ENCODE assay signal across 20 cellular contexts in genomic region chr3:62538706-62539356, GRCh38.
"Had no signal": no experiment of that assay in that cellular context is flagged by ENCODE, and none has a peak within 500 bp of the region (broad histone marks: within the 10 kb centered on the region; RNA-seq: fewer than 3 reads in every experiment).

No MANE protein-coding gene starts in this region.

- H3K36me3 ChIP-seq: thyroid gland had no signal

- H3K27ac ChIP-seq: epithelial cell of prostate, thyroid gland had no signal

- H3K36me3 Mint-ChIP-seq: activated naive CD4-positive, alpha-beta T cell treated with anti-CD3 and anti-CD28 coated beads, Interleukin-2, amount 10 ng/mL, durations not matched to agents 7 days and 5 days; mesothelial cell of epicardium had no signal

- H3K27me3 ChIP-seq: thyroid gland had no signal

- H3K4me1 Mint-ChIP-seq: activated CD4-positive, alpha-beta T cell treated with anti-CD3 and anti-CD28 coated beads, Interleukin-2, amount 10 ng/mL, durations not matched to agents 7 days and 5 days; activated naive CD4-positive, alpha-beta T cell treated with anti-CD3 and anti-CD28 coated beads, Interleukin-2, amount 10 ng/mL, durations not matched to agents 7 days and 5 days; activated naive CD8-positive, alpha-beta T cell treated with anti-CD3 and anti-CD28 coated beads, Interleukin-2, amount 50 U/mL, for 24 hours; mesothelial cell of epicardium; nephron had no signal

- DNase-seq: activated CD4-positive, alpha-beta T cell treated with anti-CD3 and anti-CD28 coated beads, Interleukin-2, amount 10 ng/mL, durations not matched to agents 7 days and 5 days; activated CD8-positive, alpha-beta memory T cell treated with anti-CD3 and anti-CD28 coated beads, Interleukin-2, amount 50 U/mL, for 4 hours; activated naive CD4-positive, alpha-beta T cell treated with anti-CD3 and anti-CD28 coated beads, Interleukin-2, amount 10 ng/mL, durations not matched to agents 7 days and 5 days; activated naive CD8-positive, alpha-beta T cell treated with anti-CD3 and anti-CD28 coated beads, Interleukin-2, amount 50 U/mL, for 24 hours; activated T-cell treated with anti-CD3 and anti-CD28 coated beads, Interleukin-2, amount 50 U/mL, for 4 hours; caudate nucleus; dorsolateral prefrontal cortex; head of caudate nucleus; posterior cingulate gyrus; stimulated activated CD4-positive, alpha-beta T cell treated with anti-CD3 and anti-CD28 coated beads, Interleukin-1b, Interleukin-23, amount 100 ng/mL, for 48 hours; stimulated activated CD8-positive, alpha-beta memory T cell treated with anti-CD3 and anti-CD28 coated beads, Interleukin-4, amount 100 ng/mL, for 48 hours; stimulated activated naive CD4-positive, alpha-beta T cell; T1000; thyroid gland had no signal

- H3K27me3 Mint-ChIP-seq: activated naive CD4-positive, alpha-beta T cell treated with anti-CD3 and anti-CD28 coated beads, Interleukin-2, amount 10 ng/mL, durations not matched to agents 7 days and 5 days; activated naive CD8-positive, alpha-beta T cell treated with anti-CD3 and anti-CD28 coated beads, Interleukin-2, amount 50 U/mL, for 24 hours had no signal

- H3K4me3 Mint-ChIP-seq: activated CD4-positive, alpha-beta T cell treated with anti-CD3 and anti-CD28 coated beads, Interleukin-2, amount 10 ng/mL, durations not matched to agents 7 days and 5 days; activated naive CD4-positive, alpha-beta T cell treated with anti-CD3 and anti-CD28 coated beads, Interleukin-2, amount 10 ng/mL, durations not matched to agents 7 days and 5 days; activated naive CD8-positive, alpha-beta T cell treated with anti-CD3 and anti-CD28 coated beads, Interleukin-2, amount 50 U/mL, for 24 hours; activated T-cell treated with anti-CD3 and anti-CD28 coated beads, Interleukin-2, amount 50 U/mL, for 4 hours; mesothelial cell of epicardium; nephron had no signal

- H3K4me3 ChIP-seq: dorsolateral prefrontal cortex, thyroid gland had no signal

- H3K4me1 ChIP-seq: thyroid gland had no signal

- H3K9me3 ChIP-seq: thyroid gland had no signal

- H3K27ac Mint-ChIP-seq: activated CD4-positive, alpha-beta T cell treated with anti-CD3 and anti-CD28 coated beads, Interleukin-2, amount 10 ng/mL, durations not matched to agents 7 days and 5 days; activated naive CD4-positive, alpha-beta T cell treated with anti-CD3 and anti-CD28 coated beads, Interleukin-2, amount 10 ng/mL, durations not matched to agents 7 days and 5 days; activated naive CD8-positive, alpha-beta T cell treated with anti-CD3 and anti-CD28 coated beads, Interleukin-2, amount 50 U/mL, for 24 hours; mesothelial cell of epicardium; nephron had no signal

- H3K9me3 Mint-ChIP-seq: activated CD4-positive, alpha-beta T cell treated with anti-CD3 and anti-CD28 coated beads, Interleukin-2, amount 10 ng/mL, durations not matched to agents 7 days and 5 days; activated naive CD4-positive, alpha-beta T cell treated with anti-CD3 and anti-CD28 coated beads, Interleukin-2, amount 10 ng/mL, durations not matched to agents 7 days and 5 days; activated naive CD8-positive, alpha-beta T cell treated with anti-CD3 and anti-CD28 coated beads, Interleukin-2, amount 50 U/mL, for 24 hours; activated T-cell treated with anti-CD3 and anti-CD28 coated beads, Interleukin-2, amount 50 U/mL, for 4 hours; brain; mesothelial cell of epicardium; nephron had no signal

- ATAC-seq: activated CD4-positive, CD25-positive, alpha-beta regulatory T cell treated with anti-CD3 and anti-CD28 coated beads, Interleukin-2, amount 50 U/mL, for 24 hours; activated naive CD8-positive, alpha-beta T cell treated with anti-CD3 and anti-CD28 coated beads, Interleukin-2, amount 50 U/mL, for 24 hours; activated T-cell treated with anti-CD3 and anti-CD28 coated beads, Interleukin-2, amount 50 U/mL, for 4 hours; left lobe of liver had no signal
